Comparison of ENCODE assay signal across 14 cellular contexts in genomic region chr16:51149721-51150158, GRCh38. TPM values are rescaled to one million over a fixed set of nuclear protein-coding genes. Genes with fewer than 3 reads are reported as not detected.
DNase-seq lines count a peak whose midpoint lies in the region; TF ChIP-seq lines count a peak whose summit lies in the region.
"Had no signal": no experiment of that assay in that cellular context is flagged by ENCODE, and none has a peak within 500 bp of the region (broad histone marks: within the 10 kb centered on the region; RNA-seq: fewer than 3 reads in every experiment).

No MANE protein-coding gene starts in this region.

- H3K9me3 ChIP-seq in left ventricle myocardium inferior (replicated peaks) = no peaks in the 10 kb centered on the region
- H3K9me3 ChIP-seq in right atrium auricular region = no peaks in the 10 kb centered on the region
- no peaks in the 10 kb centered on the region for H3K9me3 ChIP-seq in ectodermal cell (ENCODE audit: control insufficient read depth, low read length)
- no peaks in the 10 kb centered on the region for H3K9me3 ChIP-seq in mesodermal cell (ENCODE audit: control insufficient read depth, low read length)
- H3K9me3 ChIP-seq: thoracic aorta had no signal

- intact Hi-C loops in left ventricle myocardium inferior (cut with micrococcal nuclease) = no loop called here

- H3K4me3 ChIP-seq in left ventricle myocardium inferior (peak overlapping the region; percentile 66), right atrium auricular region (peak overlapping the region in 1 of 2 donors; percentile 54), ectodermal cell (ENCODE audit: insufficient read depth, low read depth, low read length) (peak overlapping the region; percentile 87), mesodermal cell (ENCODE audit: extremely low read depth, insufficient read depth, low read length, poor library complexity, severe bottlenecking) (peak overlapping the region; percentile 95)

- TF ChIP-seq CTCF in left ventricle myocardium inferior (IDR thresholded peaks at IDR 0.05; ENCODE audit: borderline replicate concordance) = no peak
- no peak for TF ChIP-seq CTCF in right atrium auricular region (IDR thresholded peaks at IDR 0.05)

- H3K27me3 ChIP-seq in left ventricle myocardium inferior (ENCODE audit: low read depth) (peaks cover 99% of the 10 kb centered on the region), right atrium auricular region (peaks cover 17 to 40% of the 10 kb centered on the region in 2 donors), ectodermal cell (ENCODE audit: control insufficient read depth, insufficient read depth, low read length, poor library complexity, severe bottlenecking) (peaks cover 12% of the 10 kb centered on the region)

- no peak for DNase-seq in left ventricle myocardium inferior
- DNase-seq in right atrium auricular region (ENCODE audit: low spot score) = no peak
- no peak for DNase-seq in AG20443 (ENCODE audit: low spot score)
- no peak for DNase-seq in effector CD8-positive, alpha-beta T cell (lab: John Stamatoyannopoulos, UW)
- DNase-seq in Ammon's horn (ENCODE audit: low spot score) = no peak
- DNase-seq in DMS53 treated with DMSO at 0.1 percent for 48 hours (lab: John Stamatoyannopoulos, UW; ENCODE audit: unreplicated experiment) = no peak
- DNase-seq: activated T-cell treated with anti-CD3 and anti-CD28 coated beads, Interleukin-2, amount 50 U/mL, for 48 hours; cerebellar nuclear complex; natural killer cell; NCI-H187 treated with DMSO at 0.1 percent for 48 hours had no signal

- H3K27ac ChIP-seq in left ventricle myocardium inferior (replicated peaks) (no peak overlapping the region), right atrium auricular region (no peak overlapping the region), ectodermal cell (ENCODE audit: insufficient read depth, low read depth, low read length, poor library complexity, severe bottlenecking) (peak overlapping the region; percentile 82), mesodermal cell (ENCODE audit: low read depth, low read length, severe bottlenecking) (peak overlapping the region; percentile 90)
- H3K27ac ChIP-seq: C4-2B, thoracic aorta had no signal

- H3K36me3 ChIP-seq in left ventricle myocardium inferior (no peaks in the 10 kb centered on the region), right atrium auricular region (no peaks in the 10 kb centered on the region), ectodermal cell (ENCODE audit: control insufficient read depth, insufficient read depth, low read length) (no peaks in the 10 kb centered on the region), mesodermal cell (ENCODE audit: control insufficient read depth, insufficient read depth, low read length) (peaks cover 6% of the 10 kb centered on the region)
- H3K36me3 ChIP-seq: thoracic aorta had no signal

- WGBS in ectodermal cell, 2 experiments = 0% methylated on average over 35 of the region's 35 CpGs
- 0 to 1% methylated on average over 28 to 33 of the region's 35 CpGs for WGBS in mesodermal cell (ENCODE audit: insufficient coverage in 2 of 2), 2 experiments

- H3K4me1 ChIP-seq in left ventricle myocardium inferior (peaks cover 43% of the 10 kb centered on the region), right atrium auricular region (peaks cover 0 to 30% of the 10 kb centered on the region in 2 donors), ectodermal cell (ENCODE audit: control insufficient read depth, insufficient read depth, low read length) (peaks cover 11% of the 10 kb centered on the region), mesodermal cell (ENCODE audit: control insufficient read depth, insufficient read depth, low read length, poor library complexity, severe bottlenecking) (peaks cover 28% of the 10 kb centered on the region)

RNA-seq across cellular contexts. Expression of gene SALL1, which starts 1.3 kb away (rescaled TPM):
- total RNA-seq in left ventricle myocardium inferior = 1.3 TPM
- total RNA-seq in right atrium auricular region = 1 to 10 TPM; 1.3 to 6.9 TPM
- 89.0 TPM for polyA plus RNA-seq in ectodermal cell (2013, experiment 1 of 4)
- polyA plus RNA-seq in ectodermal cell (2013, experiment 2 of 4) = 98.4 TPM
- polyA plus RNA-seq in ectodermal cell (2013, experiment 3 of 4) = 75.6 TPM
- polyA plus RNA-seq in ectodermal cell (2013, experiment 4 of 4) = 79.9 TPM
- polyA plus RNA-seq in mesodermal cell (2013, experiment 1 of 2) = 45.4 TPM
- 36.0 TPM for polyA plus RNA-seq in mesodermal cell (2013, experiment 2 of 2)
- total RNA-seq: natural killer cell, thoracic aorta had no signal

Comparison
In these comparisons a context has a peak if more than half of its experiments do, and no peak if none do; other contexts are left out.
1. H3K27ac ChIP-seq: peak in ectodermal cell (single experiment) and mesodermal cell (single experiment); none in left ventricle myocardium inferior (single experiment) and right atrium auricular region (0 of 2).